In genomic region chr4:38519671-38520070, GRCh38 we compare ENCODE assay signal across 1 cellular context.
TF ChIP-seq lines count a peak whose summit lies in the region.

No MANE protein-coding gene starts in this region.

TF ChIP-seq in WTC11, 78 proteins besides CTCF, POLR2A, EP300 and RAD21 (continued from another document):
- no peak for TF ChIP-seq ZNF532 (CRISPR knock-in tag; IDR thresholded peaks at IDR 0.05; ENCODE audit: borderline replicate concordance)
